Comparison of ENCODE assay signal across 8 cellular contexts in the genomic region with DNA sequence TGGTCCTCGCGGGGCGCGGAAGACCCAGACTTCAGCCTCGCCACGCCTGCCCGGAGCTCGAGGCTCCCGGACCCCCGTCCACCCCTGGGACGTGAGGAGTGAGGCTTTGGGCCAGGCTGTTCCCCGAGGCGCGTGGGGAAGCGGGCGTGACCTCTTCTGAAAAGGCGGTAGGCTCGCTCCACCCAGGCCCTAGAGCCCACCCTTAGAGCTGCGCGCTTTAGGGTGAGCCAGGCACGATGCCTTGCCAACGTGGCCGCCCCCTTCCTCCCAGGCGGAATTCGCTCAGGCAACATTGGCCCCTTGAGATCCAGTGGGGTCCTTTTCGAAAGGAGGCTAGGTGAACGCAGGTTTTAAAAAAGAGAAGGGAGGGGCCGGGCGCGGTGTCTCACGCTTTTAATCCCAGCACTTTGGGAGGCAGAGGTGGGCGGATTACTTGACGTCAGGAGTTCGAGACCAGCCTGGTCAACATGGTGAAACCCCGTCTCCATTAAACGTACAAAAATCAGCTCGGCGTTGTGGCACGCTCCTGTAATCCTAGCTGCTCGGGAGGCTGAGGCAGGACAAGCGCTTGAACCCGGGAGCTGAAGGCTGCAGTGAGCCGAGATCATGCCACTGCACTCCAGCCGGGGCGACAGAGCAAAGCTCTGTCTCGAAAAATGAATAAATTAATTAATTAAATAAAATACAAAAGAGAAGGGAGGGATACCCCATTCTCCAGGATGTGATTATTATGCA. TPM values are rescaled to one million over a fixed set of nuclear protein-coding genes. Genes with fewer than 3 reads are reported as not detected.
A peak's percentile ranks its signal among the peaks of the same experiment; 100 is the strongest.
DNase-seq lines count a peak whose midpoint lies in the region; ATAC-seq and TF ChIP-seq lines count a peak whose summit lies in the region.

No MANE protein-coding gene starts in this region.

- no peaks in the 10 kb centered on the region for H3F3A ChIP-seq in PC-3 (ENCODE audit: low read length, unreplicated experiment)

- no peak for DNase-seq in PC-3
- DNase-seq in endodermal cell: peak; percentile 75
- DNase-seq in natural killer cell: no peak
- DNase-seq in GM10266 (ENCODE audit: extremely low spot score): no peak

- POLR2A ChIA-PET in PC-3 (lab: Charles Lee; ENCODE audit: unreplicated experiment): no interaction called here

- CTCF ChIA-PET in PC-3 (lab: Charles Lee): interaction anchor here (0.5 to 1.5 kb wide), 3 partner anchors 30 to 188 kb away, joined by 3 to 5 read pairs (median 4); no protein-coding TSS in a partner anchor

- ATAC-seq in GM21723 (IDR thresholded peaks at IDR 0.05; ENCODE audit: unreplicated experiment) (peak; percentile 10), PC-3 (peak; percentile 31), natural killer cell (peak in 1 of 3 donors; percentile 6), GM21717 (IDR thresholded peaks at IDR 0.05; ENCODE audit: unreplicated experiment) (no peak), GM19452 (IDR thresholded peaks at IDR 0.05; ENCODE audit: unreplicated experiment) (no peak), GM18870 (IDR thresholded peaks at IDR 0.05; ENCODE audit: unreplicated experiment) (no peak)

- peaks cover 8% of the 10 kb centered on the region for H3K79me2 ChIP-seq in PC-3 (ENCODE audit: low read length)

- H3K9me3 Mint-ChIP-seq in endodermal cell (no peaks in the 10 kb centered on the region), natural killer cell (no peaks in the 10 kb centered on the region)

- WGBS in endodermal cell (ENCODE audit: insufficient coverage in 1 of 2, insufficient read length in 1 of 2), 2 experiments: 3 to 5% methylated on average over 28 to 44 of the region's 46 CpGs

- H3K27ac ChIP-seq in PC-3 (ENCODE audit: low read length): no peak overlapping the region
- no peak overlapping the region for H3K27ac ChIP-seq in endodermal cell (ENCODE audit: low read depth, low read length)

- H3K27me3 Mint-ChIP-seq in endodermal cell (ENCODE audit: insufficient read depth) (peaks cover 71% of the 10 kb centered on the region), natural killer cell (ENCODE audit: low read depth in 2 of 2) (peaks cover 43 to 49% of the 10 kb centered on the region in 2 donors)

- H3K4me1 Mint-ChIP-seq in endodermal cell (peaks cover 24% of the 10 kb centered on the region), natural killer cell (peaks cover 6 to 22% of the 10 kb centered on the region in 2 donors)

- H2AFZ ChIP-seq in PC-3 (ENCODE audit: low read length): peak overlapping the region; percentile 99

- H3K4me2 ChIP-seq in PC-3 (ENCODE audit: low read length): peak overlapping the region; percentile 98

- H3K9me2 ChIP-seq in PC-3 (replicated peaks; ENCODE audit: low read length): no peaks in the 10 kb centered on the region

- peak overlapping the region; percentile 55 for H3K9ac ChIP-seq in PC-3 (ENCODE audit: low read length)
- H3K9ac ChIP-seq in endodermal cell (ENCODE audit: extremely low read depth, low read length, poor library complexity, severe bottlenecking): no peak overlapping the region

- peak overlapping the region; percentile 78 for H3K4me3 ChIP-seq in PC-3 (ENCODE audit: low read length)
- H3K4me3 ChIP-seq in endodermal cell (ENCODE audit: low read length): peak overlapping the region; percentile 86

- no TSS peak for BruUV-seq in PC-3 (replicated peaks; lab: Mats Ljungman, UMichigan)

- H3K27me3 ChIP-seq in PC-3 (ENCODE audit: low read length) (no peaks in the 10 kb centered on the region), endodermal cell (ENCODE audit: control insufficient read depth, insufficient read depth, low read length, poor library complexity, severe bottlenecking) (peaks cover 63% of the 10 kb centered on the region)

- H3K36me3 Mint-ChIP-seq in endodermal cell (ENCODE audit: low read depth) (no peaks in the 10 kb centered on the region), natural killer cell (no peaks in the 10 kb centered on the region)

- H3K27ac Mint-ChIP-seq in endodermal cell (no peak overlapping the region), natural killer cell (peak overlapping the region in 1 of 2 donors; percentile 45)

- no peak for TF ChIP-seq CTCF in PC-3 (conservative IDR thresholded peaks at IDR 0.05; ENCODE audit: low read depth, low read length)
- no peak for TF ChIP-seq CTCF in endodermal cell (conservative IDR thresholded peaks at IDR 0.05)
- no peak for TF ChIP-seq CTCF in natural killer cell (IDR thresholded peaks at IDR 0.05)
- no peak for TF ChIP-seq CTCF in GM10266 (IDR thresholded peaks at IDR 0.05; ENCODE audit: control insufficient read depth, insufficient read depth, low read depth, missing control alignments)

- H3K4me1 ChIP-seq in PC-3 (ENCODE audit: insufficient read depth, low read length) (peaks cover 18% of the 10 kb centered on the region; the same call in 1 of the 2 replicates), endodermal cell (ENCODE audit: control insufficient read depth, insufficient read depth, low read length) (peaks cover 12% of the 10 kb centered on the region)

- intact Hi-C loops in PC-3 (cut with micrococcal nuclease) (no loop called here), natural killer cell (cut with micrococcal nuclease) (loop anchor here (2.0 kb wide), 1 partner anchor 247 kb away; no protein-coding TSS in a partner anchor)

- H3K4me3 Mint-ChIP-seq in endodermal cell (peak overlapping the region; percentile 63), natural killer cell (peak overlapping the region; percentile 75)

- H3K9me3 ChIP-seq in PC-3 (ENCODE audit: low read length) (no peaks in the 10 kb centered on the region), endodermal cell (ENCODE audit: control insufficient read depth, low read length) (no peaks in the 10 kb centered on the region)

- H3K36me3 ChIP-seq in PC-3 (ENCODE audit: low read depth, low read length) (no peaks in the 10 kb centered on the region), endodermal cell (ENCODE audit: control insufficient read depth, insufficient read depth, low read length) (no peaks in the 10 kb centered on the region)

- H4K20me1 ChIP-seq in PC-3 (ENCODE audit: low read length): no peaks in the 10 kb centered on the region

RNA-seq across cellular contexts. Expression of gene RPP25, which starts 0.9 kb away (rescaled TPM):
- total RNA-seq in PC-3 (2014; rRNA removed) (6.6 and 7.1 TPM in 2 replicates), endodermal cell (1 to 10 TPM; 4.6 to 9.9 TPM), natural killer cell (under 1 TPM; 0.21 to 0.84 (median 0.50) TPM)
- polyA plus RNA-seq in endodermal cell (2013, experiment 1 of 2): 5.6 TPM
- 4.5 TPM for polyA plus RNA-seq in endodermal cell (2013, experiment 2 of 2)

RNA-seq across cellular contexts. Expression of gene COX5A, which starts 19.6 kb away (rescaled TPM):
- total RNA-seq in PC-3 (2014; rRNA removed): 109 and 145 TPM in 2 replicates
- 100 to 1,000 TPM; 243 to 279 TPM for total RNA-seq in endodermal cell
- polyA plus RNA-seq in endodermal cell (2013, experiment 1 of 2): 279 TPM
- polyA plus RNA-seq in endodermal cell (2013, experiment 2 of 2): 257 TPM
- 10 to 100 TPM; 69.7 to 90.0 (median 76.9) TPM for total RNA-seq in natural killer cell

RNA-seq across cellular contexts. Expression of gene SCAMP5, which starts 37.9 kb away (rescaled TPM):
- total RNA-seq in PC-3 (2014; rRNA removed): 7.0 and 9.0 TPM in 2 replicates
- 10 to 100 TPM; 21.9 to 33.5 TPM for total RNA-seq in endodermal cell
- 19.6 TPM for polyA plus RNA-seq in endodermal cell (2013, experiment 1 of 2)
- polyA plus RNA-seq in endodermal cell (2013, experiment 2 of 2): 13.5 TPM
- total RNA-seq in natural killer cell: 1 to 10 TPM in 1 of 3 donors, under 1 TPM in 2; 0.09 to 2.7 (median 0.54) TPM

RNA-seq across cellular contexts. Expression of gene FAM219B, which starts 50.8 kb away (rescaled TPM):
- total RNA-seq in PC-3 (2014; rRNA removed) (23.8 and 24.3 TPM in 2 replicates), endodermal cell (100 to 1,000 TPM; 109 to 112 TPM), natural killer cell (100 to 1,000 TPM in 1 of 3 donors, 10 to 100 TPM in 2; 63.5 to 107 (median 69.0) TPM)
- 75.1 TPM for polyA plus RNA-seq in endodermal cell (2013, experiment 1 of 2)
- 64.5 TPM for polyA plus RNA-seq in endodermal cell (2013, experiment 2 of 2)

Comparison
In these comparisons a context has a peak if more than half of its experiments do, and no peak if none do; other contexts are left out.
1. ATAC-seq: peak in GM21723 (single experiment) and PC-3 (single experiment); none in GM21717 (single experiment), GM19452 (single experiment) and GM18870 (single experiment).